In genomic region chr17:38455288-38455915, GRCh38 we compare ENCODE assay signal across 12 cellular contexts. TPM values are rescaled to one million over a fixed set of nuclear protein-coding genes. Genes with fewer than 3 reads are reported as not detected.
A peak's percentile ranks its signal among the peaks of the same experiment; 100 is the strongest.
DNase-seq lines count a peak whose midpoint lies in the region; ATAC-seq and TF ChIP-seq lines count a peak whose summit lies in the region.
"Had no signal": no experiment of that assay in that cellular context is flagged by ENCODE, and none has a peak within 500 bp of the region (broad histone marks: within the 10 kb centered on the region; RNA-seq: fewer than 3 reads in every experiment).

No MANE protein-coding gene starts in this region.

- H3K4me1 ChIP-seq in heart left ventricle (peaks cover 7 to 96% (median 72%) of the 10 kb centered on the region in 12 donors), lower lobe of right lung (peaks cover 46% of the 10 kb centered on the region)

- no peak for TF ChIP-seq POLR2A in heart left ventricle (IDR thresholded peaks at IDR 0.05)

- H3K36me3 ChIP-seq in heart left ventricle (peaks cover 0 to 26% (median 21%) of the 10 kb centered on the region in 9 donors), lower lobe of right lung (peaks cover 23% of the 10 kb centered on the region)

- intact Hi-C loops in heart left ventricle (cut with DNase I) (no loop called here), left cardiac atrium (cut with DNase I) (loop anchor here in 1 of 2 donors (1.0 kb wide), 1 partner anchor 8 kb away; no protein-coding TSS in a partner anchor), lower lobe of right lung (cut with DNase I) (no loop called here)

- no peak for DNase-seq in heart left ventricle
- no peak for DNase-seq in left cardiac atrium
- peak; percentile 60 for DNase-seq in astrocyte of the hippocampus (ENCODE audit: low read depth, low spot score)
- no peak for DNase-seq in lower lobe of right lung
- DNase-seq in pons (ENCODE audit: low spot score): no peak
- DNase-seq in NCI-H2029 (lab: John Stamatoyannopoulos, UW): no peak
- DNase-seq in DMS153 (lab: John Stamatoyannopoulos, UW): no peak
- DNase-seq: activated CD8-positive, alpha-beta memory T cell treated with anti-CD3 and anti-CD28 coated beads, Interleukin-2, amount 50 U/mL, for 48 hours; CD4-positive, alpha-beta memory T cell had no signal

- no peak for ATAC-seq in heart left ventricle
- ATAC-seq in left cardiac atrium: no peak
- no peak for ATAC-seq in lower lobe of right lung
- no peak for ATAC-seq in GM18520 (IDR thresholded peaks at IDR 0.05; ENCODE audit: unreplicated experiment)
- ATAC-seq: stimulated activated memory B cell treated with anti-CD40 and anti-IgM and Interleukin-4, amounts not matched to agents 10 μg/mL and 1 μg/mL and 100 μg/mL, for 72 hours had no signal

- H3K27me3 ChIP-seq in heart left ventricle (peaks cover 0 to 16% (median 0%) of the 10 kb centered on the region in 9 donors), lower lobe of right lung (ENCODE audit: low read depth) (peaks cover 15% of the 10 kb centered on the region)

- 22 to 43% (median 35%) methylated on average over 8 of the region's 8 CpGs for WGBS in heart left ventricle, 4 donors

- peak overlapping the region in 9 of 12 donors; percentile 49 to 64 (median 55) for H3K4me3 ChIP-seq in heart left ventricle
- H3K4me3 ChIP-seq in lower lobe of right lung: peak overlapping the region; percentile 50

- H3K9me3 ChIP-seq in heart left ventricle (no peaks in the 10 kb centered on the region), lower lobe of right lung (no peaks in the 10 kb centered on the region)

- TF ChIP-seq CTCF in heart left ventricle (IDR thresholded peaks at IDR 0.05): no peak
- no peak for TF ChIP-seq CTCF in lower lobe of right lung (IDR thresholded peaks at IDR 0.05)

- H3K27ac ChIP-seq in heart left ventricle (peak overlapping the region in 11 of 12 donors; percentile 34 to 95 (median 88)), lower lobe of right lung (peak overlapping the region; percentile 80)
- H3K27ac ChIP-seq: parathyroid adenoma had no signal

RNA-seq across cellular contexts. Expression of gene ARHGAP23, which starts 27.1 kb away (rescaled TPM):
- total RNA-seq in heart left ventricle (10 to 100 TPM; 28.0 to 72.3 (median 66.3) TPM), left cardiac atrium (10 to 100 TPM; 54.1 to 91.9 TPM), lower lobe of right lung (48.4 TPM)
- 10 to 100 TPM; 34.4 to 73.1 TPM for polyA plus RNA-seq in heart left ventricle
- total RNA-seq: CD4-positive, alpha-beta memory T cell had no signal
